In the genomic region with DNA sequence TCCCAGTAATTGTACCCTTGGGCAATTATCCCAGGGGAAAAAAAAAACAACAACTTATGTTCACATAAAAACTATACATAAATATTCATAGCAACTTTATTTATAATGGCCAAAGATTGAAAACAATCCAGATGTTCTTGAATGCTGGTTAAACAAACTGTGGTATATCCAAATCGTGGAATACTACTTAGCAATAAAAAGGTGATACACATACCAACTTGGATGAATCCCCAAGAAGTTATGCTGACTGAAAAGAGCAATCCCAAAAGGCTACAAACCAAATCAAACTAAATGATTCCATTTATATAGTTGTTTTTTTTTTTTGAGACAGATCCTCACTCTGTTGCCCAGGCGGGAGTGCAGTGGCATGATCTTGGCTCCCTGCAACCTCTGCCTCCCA, we compare ENCODE assay signal across 29 cellular contexts.
"Had no signal": no experiment of that assay in that cellular context is flagged by ENCODE, and none has a peak within 500 bp of the region (broad histone marks: within the 10 kb centered on the region; RNA-seq: fewer than 3 reads in every experiment).

No MANE protein-coding gene starts in this region.

- H3K4me1 Mint-ChIP-seq: endodermal cell had no signal

- H2AFZ ChIP-seq: hepatocyte had no signal

- ATAC-seq: effector memory CD8-positive, alpha-beta T cell; esophagus mucosa; foreskin keratinocyte; gastrocnemius medialis; gastroesophageal sphincter; heart left ventricle; heart right ventricle had no signal

- H3K79me2 ChIP-seq: hepatocyte had no signal

- H3K27ac Mint-ChIP-seq: dendritic cell treated with granulocyte-macrophage colony-stimulating factor and Interleukin-4, amounts not matched to agents 40 ng/mL and 50 ng/mL, for 4 days; effector memory CD8-positive, alpha-beta T cell; endodermal cell had no signal

- DNase-seq: colonic mucosa; cortex of kidney; dermis blood vessel endothelial cell; dorsolateral prefrontal cortex; effector CD4-positive, alpha-beta T cell; effector CD8-positive, alpha-beta T cell; effector memory CD4-positive, alpha-beta T cell; effector memory CD8-positive, alpha-beta T cell; endodermal cell; erythroblast; esophagus squamous epithelium; foreskin fibroblast; foreskin keratinocyte; foreskin melanocyte; gastrocnemius medialis; glutamatergic neuron; head of caudate nucleus; heart left ventricle; heart right ventricle had no signal

- H3K4me3 Mint-ChIP-seq: dendritic cell treated with granulocyte-macrophage colony-stimulating factor and Interleukin-4, amounts not matched to agents 40 ng/mL and 50 ng/mL, for 4 days; effector memory CD8-positive, alpha-beta T cell; endodermal cell had no signal

- H3K27ac ChIP-seq: colonic mucosa, coronary artery, dorsolateral prefrontal cortex, epithelial cell of prostate, esophagus muscularis mucosa, esophagus squamous epithelium, foreskin keratinocyte, gastrocnemius medialis, gastroesophageal sphincter, heart left ventricle, heart right ventricle, hepatocyte had no signal

- H3K4me2 ChIP-seq: hepatocyte had no signal

- H3K4me1 ChIP-seq: colonic mucosa, esophagus muscularis mucosa, esophagus squamous epithelium, foreskin keratinocyte, gastroesophageal sphincter, heart left ventricle, heart right ventricle had no signal

- H3K36me3 ChIP-seq: colonic mucosa, esophagus muscularis mucosa, esophagus squamous epithelium, gastrocnemius medialis, gastroesophageal sphincter, heart left ventricle, heart right ventricle had no signal

- H3K9me3 Mint-ChIP-seq: dendritic cell treated with granulocyte-macrophage colony-stimulating factor and Interleukin-4, amounts not matched to agents 40 ng/mL and 50 ng/mL, for 4 days; effector memory CD8-positive, alpha-beta T cell had no signal

- FAIRE-seq: endometrium, endothelial cell of umbilical vein, frontal cortex had no signal

- H3K4me3 ChIP-seq: colonic mucosa, coronary artery, dorsolateral prefrontal cortex, esophagus muscularis mucosa, esophagus squamous epithelium, gastrocnemius medialis, gastroesophageal sphincter, heart left ventricle, heart right ventricle, hepatocyte had no signal

- H3K27me3 ChIP-seq: colonic mucosa, esophagus muscularis mucosa, esophagus squamous epithelium, foreskin keratinocyte, gastrocnemius medialis, gastroesophageal sphincter, heart left ventricle, heart right ventricle, hepatocyte had no signal

- H3K9me3 ChIP-seq: colonic mucosa, esophagus squamous epithelium, gastrocnemius medialis had no signal
